7 cellular contexts compared by ENCODE assay signal in genomic region chr2:55416826-55417568, GRCh38. TPM values are rescaled to one million over a fixed set of nuclear protein-coding genes. Genes with fewer than 3 reads are reported as not detected.
DNase-seq lines count a peak whose midpoint lies in the region; ATAC-seq and TF ChIP-seq lines count a peak whose summit lies in the region.

No MANE protein-coding gene starts in this region.

- H3K4me1 Mint-ChIP-seq in GM23338 = peaks cover 18% of the 10 kb centered on the region
- peaks cover 27% of the 10 kb centered on the region for H3K4me1 Mint-ChIP-seq in T-helper 2 cell treated with Interferon-gamma antibody and Interleukin-4, amounts not matched to agents 5 μg/mL and 100 μg/mL, for 36 hours (ENCODE audit: low read depth)

- H3K36me3 Mint-ChIP-seq in GM23338 (ENCODE audit: low read depth) = peaks cover 4% of the 10 kb centered on the region
- H3K36me3 Mint-ChIP-seq in T-helper 2 cell treated with Interferon-gamma antibody and Interleukin-4, amounts not matched to agents 5 μg/mL and 100 μg/mL, for 36 hours (ENCODE audit: low read depth) = no peaks in the 10 kb centered on the region

- H3K27me3 ChIP-seq in GM23338 (ENCODE audit: insufficient read depth) (no peaks in the 10 kb centered on the region), ectodermal cell (ENCODE audit: control insufficient read depth, insufficient read depth, low read length, poor library complexity, severe bottlenecking) (no peaks in the 10 kb centered on the region), psoas muscle (ENCODE audit: insufficient read depth in 3 of 3, low read length in 2 of 3) (no peaks in the 10 kb centered on the region)

- no peaks in the 10 kb centered on the region for H3K9me3 Mint-ChIP-seq in GM23338
- H3K9me3 Mint-ChIP-seq in T-helper 2 cell treated with Interferon-gamma antibody and Interleukin-4, amounts not matched to agents 5 μg/mL and 100 μg/mL, for 36 hours = no peaks in the 10 kb centered on the region

- peaks cover 4% of the 10 kb centered on the region for H3K27me3 Mint-ChIP-seq in GM23338 (ENCODE audit: insufficient read depth, low read depth, poor library complexity)
- peaks cover 8% of the 10 kb centered on the region for H3K27me3 Mint-ChIP-seq in T-helper 2 cell treated with Interferon-gamma antibody and Interleukin-4, amounts not matched to agents 5 μg/mL and 100 μg/mL, for 36 hours (ENCODE audit: low read depth)

- no peak overlapping the region; the same call in 2 of the 3 replicates for H3K4me3 Mint-ChIP-seq in GM23338
- H3K4me3 Mint-ChIP-seq in T-helper 2 cell treated with Interferon-gamma antibody and Interleukin-4, amounts not matched to agents 5 μg/mL and 100 μg/mL, for 36 hours = no peak overlapping the region

- H3K4me2 ChIP-seq in GM23338 = peak overlapping the region; percentile 96

- peaks cover 4% of the 10 kb centered on the region for H4K20me1 ChIP-seq in GM23338 (replicated peaks; ENCODE audit: insufficient read depth)

- TF ChIP-seq CTCF in GM23338 (conservative IDR thresholded peaks at IDR 0.05; ENCODE audit: low read depth in 2 of 2) (no peak), psoas muscle (IDR thresholded peaks at IDR 0.05) (no peak)

- peaks cover 14% of the 10 kb centered on the region for H3K4me1 ChIP-seq in GM23338 (ENCODE audit: insufficient read depth)
- no peaks in the 10 kb centered on the region for H3K4me1 ChIP-seq in ectodermal cell (ENCODE audit: control insufficient read depth, insufficient read depth, low read length)
- H3K4me1 ChIP-seq in psoas muscle = peaks cover 13% of the 10 kb centered on the region

- WGBS in ectodermal cell, 2 experiments = 9 to 50% methylated on average over 1 to 2 of the region's 5 CpGs
- 70 to 80% (median 70%) methylated on average over 5 of the region's 5 CpGs for WGBS in psoas muscle, 3 donors

- H3K27ac ChIP-seq in GM23338 (ENCODE audit: low read depth) (no peak overlapping the region), ectodermal cell (ENCODE audit: insufficient read depth, low read depth, low read length, poor library complexity, severe bottlenecking) (no peak overlapping the region), psoas muscle (no peak overlapping the region)

- H3F3A ChIP-seq in GM23338 (replicated peaks; ENCODE audit: low read depth) = no peaks in the 10 kb centered on the region

- H3K9me2 ChIP-seq in GM23338 (ENCODE audit: insufficient read depth) = no peaks in the 10 kb centered on the region

- H3K4me3 ChIP-seq in GM23338 (peak overlapping the region; percentile 81), ectodermal cell (ENCODE audit: insufficient read depth, low read depth, low read length) (peak overlapping the region; percentile 67), psoas muscle (peak overlapping the region; percentile 89)

- H3K9me3 ChIP-seq in ectodermal cell (ENCODE audit: control insufficient read depth, low read length) = no peaks in the 10 kb centered on the region
- no peaks in the 10 kb centered on the region for H3K9me3 ChIP-seq in psoas muscle

- ATAC-seq in GM23338 = no peak
- no peak for ATAC-seq in psoas muscle
- no peak for ATAC-seq in HG02798 (IDR thresholded peaks at IDR 0.05; ENCODE audit: poor library complexity, unreplicated experiment)

- peaks cover 69% of the 10 kb centered on the region for H3K79me2 ChIP-seq in GM23338 (replicated peaks; ENCODE audit: insufficient read depth)

- no peak overlapping the region for H3K27ac Mint-ChIP-seq in GM23338
- no peak overlapping the region for H3K27ac Mint-ChIP-seq in T-helper 2 cell treated with Interferon-gamma antibody and Interleukin-4, amounts not matched to agents 5 μg/mL and 100 μg/mL, for 36 hours

- H3K36me3 ChIP-seq in GM23338 (ENCODE audit: insufficient read depth) = no peaks in the 10 kb centered on the region
- no peaks in the 10 kb centered on the region for H3K36me3 ChIP-seq in ectodermal cell (ENCODE audit: control insufficient read depth, insufficient read depth, low read length)
- H3K36me3 ChIP-seq in psoas muscle (ENCODE audit: insufficient read depth in 1 of 2, low read depth in 1 of 2) = no peaks in the 10 kb centered on the region

- intact Hi-C loops in psoas muscle (cut with DNase I) = loop anchor here (5.0 to 10.0 kb wide), 3 partner anchors 52 to 135 kb away; no protein-coding TSS in a partner anchor

- H2AFZ ChIP-seq in GM23338 = no peak overlapping the region

- DNase-seq in GM23338 (ENCODE audit: low spot score) = no peak
- peak; percentile 12 for DNase-seq in NOMO-1 treated with dmso at 0.1 percent for 144 hours (lab: John Stamatoyannopoulos, UW; ENCODE audit: unreplicated experiment)
- DNase-seq in psoas muscle = no peak
- no peak for DNase-seq in DMS153 treated with DMSO at 0.1 percent for 48 hours (lab: John Stamatoyannopoulos, UW; ENCODE audit: unreplicated experiment)
- DNase-seq in T-helper 2 cell treated with Interferon-gamma antibody and Interleukin-4, amounts not matched to agents 5 μg/mL and 100 μg/mL, for 36 hours (ENCODE audit: low spot score) = no peak

TF ChIP-seq in GM23338, 12 proteins besides CTCF, POLR2A, EP300 and RAD21 (continues in another document):
- TF ChIP-seq EZH2 (IDR thresholded peaks at IDR 0.05; ENCODE audit: low read depth, unreplicated experiment) (no peak), ZNF462 (CRISPR knock-in tag; IDR thresholded peaks at IDR 0.05) (no peak), NANOG (IDR thresholded peaks at IDR 0.05; ENCODE audit: borderline replicate concordance) (no peak), ZNF114 (CRISPR knock-in tag; IDR thresholded peaks at IDR 0.05) (no peak), POLR2AphosphoS5 (IDR thresholded peaks at IDR 0.05; ENCODE audit: low read depth) (no peak)

RNA-seq across cellular contexts. Expression of gene CCDC88A, which starts 2.7 kb away (rescaled TPM):
- total RNA-seq in GM23338 (2014; rRNA removed; shearing (Covaris generic)) = 134 and 144 TPM in 2 replicates
- 152 and 169 TPM in 2 replicates for polyA plus RNA-seq in GM23338 (2016; fragmentation: Nextera tagmentation; extraction: Ambion mirVana)
- 80.6 TPM for polyA plus RNA-seq in ectodermal cell (2013, experiment 1 of 4)
- polyA plus RNA-seq in ectodermal cell (2013, experiment 2 of 4) = 85.3 TPM
- polyA plus RNA-seq in ectodermal cell (2013, experiment 3 of 4) = 72.6 TPM
- 74.8 TPM for polyA plus RNA-seq in ectodermal cell (2013, experiment 4 of 4)
- total RNA-seq in psoas muscle = 10 to 100 TPM; 12.3 to 21.4 (median 16.8) TPM
- polyA plus RNA-seq in psoas muscle = 1 to 10 TPM; 4.7 to 8.9 (median 5.6) TPM
